ENCODE assay signal across 8 cellular contexts in the genomic region with DNA sequence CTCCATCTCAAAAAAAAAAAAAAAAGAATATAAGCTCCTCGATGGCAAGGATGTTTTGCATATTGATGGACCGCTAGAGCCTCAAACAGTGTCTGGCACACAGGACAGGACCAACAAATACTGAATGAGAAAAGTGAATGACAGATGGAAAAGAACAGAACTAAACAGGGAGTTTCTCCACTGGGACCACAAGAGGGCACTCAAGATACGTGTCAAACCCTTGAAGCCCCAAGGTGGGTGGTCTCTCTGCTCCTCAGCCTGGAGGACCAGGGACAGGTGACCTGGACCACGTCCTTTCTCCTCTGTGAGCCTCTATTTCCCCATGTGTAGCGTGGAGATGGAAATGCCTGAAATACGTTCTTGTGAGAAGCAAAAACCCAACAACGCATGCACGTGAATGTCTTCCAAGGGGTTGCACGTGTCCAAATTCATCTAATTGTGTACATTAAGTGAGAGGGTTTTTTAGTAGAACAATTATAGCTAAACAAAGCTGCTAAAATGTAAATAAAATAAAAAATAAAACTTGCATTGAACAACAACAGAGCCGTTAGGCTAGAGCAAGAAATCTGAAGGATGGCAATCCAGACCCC. TPM values are rescaled to one million over a fixed set of nuclear protein-coding genes. Genes with fewer than 3 reads are reported as not detected.
DNase-seq lines count a peak whose midpoint lies in the region; ATAC-seq and TF ChIP-seq lines count a peak whose summit lies in the region.

No MANE protein-coding gene starts in this region.

- H3K79me2 ChIP-seq in osteoblast (ENCODE audit: insufficient read depth, low read length) = no peaks in the 10 kb centered on the region

- H3K4me1 ChIP-seq in osteoblast (ENCODE audit: insufficient read depth, low read length) = no peaks in the 10 kb centered on the region

- H3K4me2 ChIP-seq in osteoblast (ENCODE audit: insufficient read depth, low read length) = no peak overlapping the region

- no peak for TF ChIP-seq POLR2A in erythroblast (IDR thresholded peaks at IDR 0.05; ENCODE audit: low read length)

- TF ChIP-seq CTCF in HFFc6 (IDR thresholded peaks at IDR 0.05) = peak; percentile 78
- TF ChIP-seq CTCF in osteoblast (IDR thresholded peaks at IDR 0.05; ENCODE audit: extremely low read depth, low read depth, low read length) = peak; percentile 63
- no peak for TF ChIP-seq CTCF in omental fat pad (IDR thresholded peaks at IDR 0.05)

- H3K27ac ChIP-seq in osteoblast (ENCODE audit: low read depth, low read length) = no peak overlapping the region

- peaks cover 6% of the 10 kb centered on the region; the same call in 1 of the 2 replicates for H3K27me3 Mint-ChIP-seq in HFFc6 (ENCODE audit: insufficient read depth)

- no peaks in the 10 kb centered on the region for H4K20me1 ChIP-seq in osteoblast (ENCODE audit: insufficient read depth, low read length)

- ATAC-seq in omental fat pad (ENCODE audit: low FRiP score) = no peak

- H3K4me1 Mint-ChIP-seq in HFFc6 (ENCODE audit: low read depth) = peaks cover 4% of the 10 kb centered on the region

- H2AFZ ChIP-seq in osteoblast (ENCODE audit: low read length) = no peak overlapping the region

- H3K9me3 Mint-ChIP-seq in HFFc6 = no peaks in the 10 kb centered on the region

- DNase-seq in DMS 273 (lab: John Stamatoyannopoulos, UW; ENCODE audit: unreplicated experiment) (peak; percentile 74), DMS 273 treated with DMSO at 0.1 percent for 48 hours (lab: John Stamatoyannopoulos, UW) (no peak), HFFc6 (no peak), RPMI7951 (ENCODE audit: low read depth) (peak; percentile 42), erythroblast (lab: John Stamatoyannopoulos, UW) (peak; percentile 34 to 61), osteoblast (ENCODE audit: insufficient read length, low spot score, missing footprints) (peak; percentile 65), GF-D8 (lab: John Stamatoyannopoulos, UW) (no peak), omental fat pad (ENCODE audit: low spot score) (no peak)

- H3K4me3 Mint-ChIP-seq in HFFc6 = no peak overlapping the region

- no peaks in the 10 kb centered on the region for H3K36me3 ChIP-seq in osteoblast (ENCODE audit: insufficient read depth, low read length)

- peaks cover 3% of the 10 kb centered on the region for H3K27me3 ChIP-seq in osteoblast (ENCODE audit: insufficient read depth, low read length)

- H3K36me3 Mint-ChIP-seq in HFFc6 (ENCODE audit: low read depth) = no peaks in the 10 kb centered on the region

- no peak overlapping the region for H3K27ac Mint-ChIP-seq in HFFc6

- H3K4me3 ChIP-seq in osteoblast (ENCODE audit: insufficient read depth, low read length) = no peak overlapping the region

- H3K9me3 ChIP-seq in osteoblast (ENCODE audit: low read depth, low read length) = no peaks in the 10 kb centered on the region

RNA-seq across cellular contexts. Expression of gene CDC42EP5, which starts 5.7 kb away (rescaled TPM):
- 10 to 100 TPM; 45.9 to 70.5 (median 56.9) TPM for total RNA-seq in HFFc6 (2021; fragmentation: NEBNext Ultra II Directional; extraction: Animal tissue kit (Norgen Biotek cat#: 25700))
- total RNA-seq in RPMI7951 (2014; rRNA removed; shearing (Covaris generic)) = 1.1 and 1.7 TPM in 2 replicates
- 18.8 and 20.3 TPM in 2 replicates for total RNA-seq in osteoblast
- total RNA-seq in omental fat pad = 10 to 100 TPM; 12.1 to 24.1 (median 17.4) TPM

RNA-seq across cellular contexts. Expression of gene LENG9, which starts 15.2 kb away (rescaled TPM):
- total RNA-seq in HFFc6 (2021; fragmentation: NEBNext Ultra II Directional; extraction: Animal tissue kit (Norgen Biotek cat#: 25700)) = 1 to 10 TPM; 3.0 to 4.0 (median 3.6) TPM
- 0.88 and 1.4 TPM in 2 replicates for total RNA-seq in RPMI7951 (2014; rRNA removed; shearing (Covaris generic))
- total RNA-seq in osteoblast (14.4 and 21.4 TPM in 2 replicates), omental fat pad (1 to 10 TPM; 6.6 to 9.1 (median 7.8) TPM)

RNA-seq across cellular contexts. Expression of gene LAIR2, which starts 23.9 kb away (rescaled TPM):
- not detected for total RNA-seq in HFFc6 (2021; fragmentation: NEBNext Ultra II Directional; extraction: Animal tissue kit (Norgen Biotek cat#: 25700))
- not detected in 2 replicates for total RNA-seq in RPMI7951 (2014; rRNA removed; shearing (Covaris generic))
- not detected in 2 replicates for total RNA-seq in osteoblast
- not detected for total RNA-seq in omental fat pad

RNA-seq across cellular contexts. Expression of gene LENG8, which starts 29.8 kb away (rescaled TPM):
- 10 to 100 TPM; 70.7 to 76.5 (median 74.0) TPM for total RNA-seq in HFFc6 (2021; fragmentation: NEBNext Ultra II Directional; extraction: Animal tissue kit (Norgen Biotek cat#: 25700))
- 7.1 and 9.0 TPM in 2 replicates for total RNA-seq in RPMI7951 (2014; rRNA removed; shearing (Covaris generic))
- 40.7 and 42.3 TPM in 2 replicates for total RNA-seq in osteoblast
- 100 to 1,000 TPM in 2 of 4 donors, 10 to 100 TPM in 2; 79.5 to 160 (median 112) TPM for total RNA-seq in omental fat pad

Comparison
In these comparisons a context has a peak if more than half of its experiments do, and no peak if none do; other contexts are left out.
1. DNase-seq: peak in DMS 273 (single experiment), RPMI7951 (single experiment), erythroblast (2 of 2) and osteoblast (single experiment); none in DMS 273 treated with DMSO at 0.1 percent for 48 hours (single experiment), HFFc6 (single experiment), GF-D8 (single experiment) and omental fat pad (single experiment).
2. CTCF ChIP-seq: peak in HFFc6 (single experiment) and osteoblast (single experiment); none in omental fat pad (0 of 3).